22 cellular contexts compared by ENCODE assay signal in the genomic region with DNA sequence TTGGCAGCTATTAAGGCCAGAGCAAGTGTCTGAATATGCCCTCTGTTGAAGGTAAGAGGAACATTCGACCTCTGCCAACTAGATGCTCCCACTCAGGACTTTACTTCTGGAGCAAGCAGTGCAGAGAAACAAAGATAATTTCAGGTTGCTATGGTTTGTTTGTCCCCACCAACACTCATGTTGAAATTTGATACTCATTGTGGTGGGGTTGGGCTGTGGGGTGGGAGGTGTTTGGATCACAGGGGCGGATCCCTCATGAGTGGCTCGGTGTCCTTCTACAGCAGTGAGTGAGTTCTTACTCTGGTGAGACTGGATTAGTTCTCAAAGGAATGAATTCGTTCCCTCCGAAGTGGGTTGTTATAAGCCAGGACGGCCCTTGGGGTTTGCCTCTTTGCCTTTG. TPM values are rescaled to one million over a fixed set of nuclear protein-coding genes. Genes with fewer than 3 reads are reported as not detected.
A peak's percentile ranks its signal among the peaks of the same experiment; 100 is the strongest.
DNase-seq lines count a peak whose midpoint lies in the region; ATAC-seq, FAIRE-seq and TF ChIP-seq lines count a peak whose summit lies in the region.
"Had no signal": no experiment of that assay in that cellular context is flagged by ENCODE, and none has a peak within 500 bp of the region (broad histone marks: within the 10 kb centered on the region; RNA-seq: fewer than 3 reads in every experiment).

No MANE protein-coding gene starts in this region.

- no peak for FAIRE-seq in RCC 7860 (lab: Jason Lieb, UNC)
- FAIRE-seq: GM19239 had no signal

- TF ChIP-seq CTCF in HEK293 (tag by site-specific recombination; IDR thresholded peaks at IDR 0.05) (no peak), lower lobe of right lung (IDR thresholded peaks at IDR 0.05) (no peak)

- H3K27ac ChIP-seq in HEK293 (ENCODE audit: extremely low read depth, low read depth, low read length), result no peak overlapping the region
- no peak overlapping the region for H3K27ac ChIP-seq in lower lobe of right lung
- H3K27ac ChIP-seq: C4-2B, HL-60 had no signal

- CTCF ChIA-PET in HEK293 (lab: Yijun Ruan, JAX), result interaction anchor here (0.5 to 1.3 kb wide), 3 partner anchors 21 to 179 kb away, joined by 3 to 5 read pairs (median 3); no protein-coding TSS in a partner anchor

- no peaks in the 10 kb centered on the region for H3K9me3 ChIP-seq in HEK293 (ENCODE audit: control insufficient read depth, insufficient read depth, low read depth, low read length)
- no peaks in the 10 kb centered on the region for H3K9me3 ChIP-seq in lower lobe of right lung

- H3K36me3 ChIP-seq in HEK293 (ENCODE audit: control insufficient read depth in 2 of 2, insufficient read depth in 1 of 2, low read length in 2 of 2) (no peaks in the 10 kb centered on the region), lower lobe of right lung (no peaks in the 10 kb centered on the region)

- intact Hi-C loops in lower lobe of right lung (cut with DNase I), result loop anchor here (10.0 kb wide), 1 partner anchor 167 kb away; no protein-coding TSS in a partner anchor

- H3K4me3 ChIP-seq in HEK293 (ENCODE audit: low read depth, low read length) (no peak overlapping the region), lower lobe of right lung (no peak overlapping the region)

- POLR2A ChIA-PET in HEK293 (lab: Yijun Ruan, JAX), result no interaction called here

- ATAC-seq in lower lobe of right lung, result peak; percentile 31 to 61

- H3K4me1 ChIP-seq in HEK293 (ENCODE audit: control insufficient read depth, insufficient read depth, low read length) (no peaks in the 10 kb centered on the region), lower lobe of right lung (no peaks in the 10 kb centered on the region)

- H3K27me3 ChIP-seq in lower lobe of right lung (ENCODE audit: low read depth), result peaks cover 7% of the 10 kb centered on the region

- DNase-seq in Daoy (ENCODE audit: low read depth) (peak; percentile 10), OCI-M1 (lab: John Stamatoyannopoulos, UW) (peak; percentile 72), lower lobe of right lung (no peak), SHP77 (lab: John Stamatoyannopoulos, UW) (no peak), RCC 7860 (ENCODE audit: low spot score) (no peak), DMS 273 (lab: John Stamatoyannopoulos, UW; ENCODE audit: unreplicated experiment) (no peak)
- DNase-seq: AML-193, GDM1, GOT3, NCI-H1048, NCI-H146, NCI-H2029 treated with DMSO at 0.1 percent for 48 hours, NCI-H82, SW 1271 had no signal

TF ChIP-seq in HEK293, 187 proteins besides CTCF, POLR2A, EP300 and RAD21:
- 0 out of 2 replicates have a peak, but pooled peaks have one; percentile 23 for TF ChIP-seq ZSCAN16 (tag by site-specific recombination; IDR thresholded peaks at IDR 0.05)
- no peak for TF ChIP-seq ZNF184 (tag by site-specific recombination; IDR thresholded peaks at IDR 0.05)

RNA-seq across cellular contexts. Expression of a gene that starts 12.0 kb away (rescaled TPM):
- not detected in 2 replicates for total RNA-seq in Daoy (2014; rRNA removed; shearing (Covaris generic))
- not detected for total RNA-seq in lower lobe of right lung
- total RNA-seq: HT1080; MCF 10A; NCI-H460; T-helper 2 cell treated with Interferon-gamma antibody and Interleukin-4, amounts not matched to agents 100 ng/mL and 5 ng/mL, for 36 hours had no signal

RNA-seq across cellular contexts. Expression of a gene that starts 29.4 kb away (rescaled TPM):
- total RNA-seq in Daoy (2014; rRNA removed; shearing (Covaris generic)), result not detected in 2 replicates
- total RNA-seq in lower lobe of right lung, result not detected
- total RNA-seq: HT1080; MCF 10A; NCI-H460; T-helper 2 cell treated with Interferon-gamma antibody and Interleukin-4, amounts not matched to agents 100 ng/mL and 5 ng/mL, for 36 hours had no signal

RNA-seq across cellular contexts. Expression of a gene that starts 38.4 kb away (rescaled TPM):
- not detected in 2 replicates for total RNA-seq in Daoy (2014; rRNA removed; shearing (Covaris generic))
- total RNA-seq in lower lobe of right lung, result not detected
- total RNA-seq: HT1080; MCF 10A; NCI-H460; T-helper 2 cell treated with Interferon-gamma antibody and Interleukin-4, amounts not matched to agents 100 ng/mL and 5 ng/mL, for 36 hours had no signal

RNA-seq across cellular contexts. Expression of a gene that starts 40.8 kb away (rescaled TPM):
- total RNA-seq in Daoy (2014; rRNA removed; shearing (Covaris generic)), result 11.1 and 29.3 TPM in 2 replicates
- total RNA-seq in lower lobe of right lung, result 46.3 TPM

Comparison
In these comparisons a context has a peak if more than half of its experiments do, and no peak if none do; other contexts are left out.
1. DNase-seq: peak in Daoy (single experiment) and OCI-M1 (single experiment); none in lower lobe of right lung (single experiment), SHP77 (0 of 2), RCC 7860 (single experiment) and DMS 273 (single experiment).